7 cellular contexts compared by ENCODE assay signal in the genomic region with DNA sequence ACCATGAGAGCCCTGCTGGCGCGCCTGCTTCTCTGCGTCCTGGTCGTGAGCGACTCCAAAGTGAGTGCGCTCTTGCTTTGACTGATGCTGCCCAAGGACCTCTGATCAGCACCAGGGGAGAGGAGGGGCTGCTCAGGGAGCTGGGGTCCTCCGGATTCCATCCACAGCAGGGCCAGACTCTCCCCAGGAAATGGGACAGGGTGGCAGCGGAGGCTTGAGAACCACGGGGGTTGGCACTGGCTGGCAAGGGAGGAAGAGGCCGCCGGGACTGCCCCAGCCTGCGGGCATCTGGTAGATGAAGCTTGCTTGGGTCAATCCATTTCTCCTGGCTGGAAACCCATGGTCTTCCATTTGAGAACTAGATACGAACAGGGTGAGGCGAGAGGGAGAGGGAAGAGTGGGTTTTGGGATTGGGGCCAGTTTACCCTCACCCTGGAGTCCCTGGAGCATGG. TPM values are rescaled to one million over a fixed set of nuclear protein-coding genes. Genes with fewer than 3 reads are reported as not detected.
DNase-seq lines count a peak whose midpoint lies in the region; ATAC-seq lines count a peak whose summit lies in the region.

No MANE protein-coding gene starts in this region.

- peaks cover 13% of the 10 kb centered on the region for H3K36me3 ChIP-seq in iPS-20b (ENCODE audit: insufficient read depth, low read depth, low read length)

- H3K9me3 ChIP-seq in iPS-20b (ENCODE audit: insufficient read depth, low read depth, low read length): no peaks in the 10 kb centered on the region

- H3K9me3 Mint-ChIP-seq in activated T-helper 2 cell treated with anti-CD3 and anti-CD28 coated beads, Interferon-gamma antibody, Interleukin-2, Interleukin-4, amounts not matched to agents 10 μg/mL and 5 μg/mL and 100 μg/mL, durations not matched to agents 14 hours and 24 hours and 36 hours: no peaks in the 10 kb centered on the region
- H3K9me3 Mint-ChIP-seq in stimulated activated naive B cell treated with anti-CD40 and anti-IgM and Interleukin-4, amounts not matched to agents 10 μg/mL and 1 μg/mL and 100 μg/mL, for 72 hours: no peaks in the 10 kb centered on the region

- peaks cover 7% of the 10 kb centered on the region for H3K27me3 Mint-ChIP-seq in activated T-helper 2 cell treated with anti-CD3 and anti-CD28 coated beads, Interferon-gamma antibody, Interleukin-2, Interleukin-4, amounts not matched to agents 10 μg/mL and 5 μg/mL and 100 μg/mL, durations not matched to agents 14 hours and 24 hours and 36 hours (ENCODE audit: low read depth)
- peaks cover 5 to 8% of the 10 kb centered on the region in 2 donors for H3K27me3 Mint-ChIP-seq in stimulated activated naive B cell treated with anti-CD40 and anti-IgM and Interleukin-4, amounts not matched to agents 10 μg/mL and 1 μg/mL and 100 μg/mL, for 72 hours

- H3K36me3 Mint-ChIP-seq in activated T-helper 2 cell treated with anti-CD3 and anti-CD28 coated beads, Interferon-gamma antibody, Interleukin-2, Interleukin-4, amounts not matched to agents 10 μg/mL and 5 μg/mL and 100 μg/mL, durations not matched to agents 14 hours and 24 hours and 36 hours (ENCODE audit: low read depth): peaks cover 36% of the 10 kb centered on the region
- H3K36me3 Mint-ChIP-seq in stimulated activated naive B cell treated with anti-CD40 and anti-IgM and Interleukin-4, amounts not matched to agents 10 μg/mL and 1 μg/mL and 100 μg/mL, for 72 hours: peaks cover 3 to 4% of the 10 kb centered on the region in 2 donors

- H3K4me1 Mint-ChIP-seq in activated T-helper 2 cell treated with anti-CD3 and anti-CD28 coated beads, Interferon-gamma antibody, Interleukin-2, Interleukin-4, amounts not matched to agents 10 μg/mL and 5 μg/mL and 100 μg/mL, durations not matched to agents 14 hours and 24 hours and 36 hours (ENCODE audit: low read depth): peaks cover 40% of the 10 kb centered on the region
- peaks cover 42 to 57% of the 10 kb centered on the region in 2 donors for H3K4me1 Mint-ChIP-seq in stimulated activated naive B cell treated with anti-CD40 and anti-IgM and Interleukin-4, amounts not matched to agents 10 μg/mL and 1 μg/mL and 100 μg/mL, for 72 hours

- peak overlapping the region; percentile 70 for H3K27ac Mint-ChIP-seq in activated T-helper 2 cell treated with anti-CD3 and anti-CD28 coated beads, Interferon-gamma antibody, Interleukin-2, Interleukin-4, amounts not matched to agents 10 μg/mL and 5 μg/mL and 100 μg/mL, durations not matched to agents 14 hours and 24 hours and 36 hours
- H3K27ac Mint-ChIP-seq in stimulated activated naive B cell treated with anti-CD40 and anti-IgM and Interleukin-4, amounts not matched to agents 10 μg/mL and 1 μg/mL and 100 μg/mL, for 72 hours: peak overlapping the region; percentile 88

- H3K4me1 ChIP-seq in iPS-20b (ENCODE audit: insufficient read depth, low read length): peaks cover 28% of the 10 kb centered on the region

- H3K4me3 Mint-ChIP-seq in activated T-helper 2 cell treated with anti-CD3 and anti-CD28 coated beads, Interferon-gamma antibody, Interleukin-2, Interleukin-4, amounts not matched to agents 10 μg/mL and 5 μg/mL and 100 μg/mL, durations not matched to agents 14 hours and 24 hours and 36 hours (ENCODE audit: low read depth): peak overlapping the region; percentile 96
- peak overlapping the region; percentile 85 to 97 for H3K4me3 Mint-ChIP-seq in stimulated activated naive B cell treated with anti-CD40 and anti-IgM and Interleukin-4, amounts not matched to agents 10 μg/mL and 1 μg/mL and 100 μg/mL, for 72 hours

- H3K27ac ChIP-seq in iPS-20b (ENCODE audit: low read length): no peak overlapping the region

- peaks cover 45% of the 10 kb centered on the region for H3K27me3 ChIP-seq in iPS-20b (ENCODE audit: insufficient read depth, low read length)

- H3K9ac ChIP-seq in iPS-20b (ENCODE audit: low read depth, low read length): peak overlapping the region; percentile 65; the same call in 1 of the 2 replicates

- peak overlapping the region; percentile 88 for H3K4me3 ChIP-seq in iPS-20b (ENCODE audit: low read length)

- peak; percentile 17 for ATAC-seq in HG03432 (IDR thresholded peaks at IDR 0.05; ENCODE audit: unreplicated experiment)
- peak in 1 of 2 donors; percentile 21 for ATAC-seq in stimulated activated naive B cell treated with anti-CD40 and anti-IgM and Interleukin-4, amounts not matched to agents 10 μg/mL and 1 μg/mL and 100 μg/mL, for 72 hours (replicated peaks)

- DNase-seq in activated T-helper 2 cell treated with anti-CD3 and anti-CD28 coated beads, Interferon-gamma antibody, Interleukin-2, Interleukin-4, amounts not matched to agents 10 μg/mL and 5 μg/mL and 100 μg/mL, durations not matched to agents 14 hours and 24 hours and 36 hours (ENCODE audit: low spot score): no peak
- DNase-seq in stimulated activated naive B cell treated with anti-CD40 and anti-IgM and Interleukin-4, amounts not matched to agents 10 μg/mL and 1 μg/mL and 100 μg/mL, for 72 hours: no peak
- no peak for DNase-seq in GM19238 (ENCODE audit: insufficient read length, low spot score)
- DNase-seq in CD1c-positive myeloid dendritic cell (ENCODE audit: extremely low spot score): no peak
- DNase-seq in NOMO-1 treated with dmso at 0.1 percent for 144 hours (lab: John Stamatoyannopoulos, UW; ENCODE audit: unreplicated experiment): no peak

- intact Hi-C loops in activated T-helper 2 cell treated with anti-CD3 and anti-CD28 coated beads, Interferon-gamma antibody, Interleukin-2, Interleukin-4, amounts not matched to agents 10 μg/mL and 5 μg/mL and 100 μg/mL, durations not matched to agents 14 hours and 24 hours and 36 hours (cut with micrococcal nuclease): no loop called here

RNA-seq across cellular contexts. Expression of a gene that starts 0.6 kb away (rescaled TPM):
- total RNA-seq in activated T-helper 2 cell treated with anti-CD3 and anti-CD28 coated beads, Interferon-gamma antibody, Interleukin-2, Interleukin-4, amounts not matched to agents 10 μg/mL and 5 μg/mL and 100 μg/mL, durations not matched to agents 14 hours and 24 hours and 36 hours: 1.7 and 1.8 TPM in 2 replicates

RNA-seq across cellular contexts. Expression of a gene that starts 37.2 kb away (rescaled TPM):
- 25.8 and 26.4 TPM in 2 replicates for total RNA-seq in activated T-helper 2 cell treated with anti-CD3 and anti-CD28 coated beads, Interferon-gamma antibody, Interleukin-2, Interleukin-4, amounts not matched to agents 10 μg/mL and 5 μg/mL and 100 μg/mL, durations not matched to agents 14 hours and 24 hours and 36 hours
